ENCODE assay signal across 28 cellular contexts in the genomic region with DNA sequence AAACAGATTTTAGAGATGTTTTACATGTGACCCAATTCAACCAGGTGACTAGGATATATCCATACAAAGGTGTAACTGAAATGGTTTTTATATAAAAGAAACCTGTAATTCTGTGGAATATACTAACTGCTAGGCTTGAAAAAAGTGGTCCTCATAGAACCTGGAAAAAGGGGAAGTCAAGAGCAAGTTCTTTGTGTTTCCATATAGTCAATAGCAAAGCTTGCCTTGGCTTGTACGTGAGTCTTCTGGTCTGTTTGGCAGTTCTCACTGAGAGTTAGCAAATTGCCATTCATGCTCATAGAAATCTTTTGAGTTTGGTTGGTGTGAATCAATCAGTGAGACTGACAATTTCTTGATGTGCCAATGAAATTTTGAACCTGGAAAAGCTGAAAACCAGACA.
"Had no signal": no experiment of that assay in that cellular context is flagged by ENCODE, and none has a peak within 500 bp of the region (broad histone marks: within the 10 kb centered on the region; RNA-seq: fewer than 3 reads in every experiment).

No MANE protein-coding gene starts in this region.

- H3K27ac Mint-ChIP-seq: activated CD4-positive, alpha-beta T cell treated with anti-CD3 and anti-CD28 coated beads, Interleukin-2, amount 10 ng/mL, durations not matched to agents 24 days and 14 days; activated CD8-positive, alpha-beta memory T cell treated with anti-CD3 and anti-CD28 coated beads, Interleukin-2, amount 10 ng/mL, durations not matched to agents 7 days and 5 days; activated naive CD4-positive, alpha-beta T cell treated with anti-CD3 and anti-CD28 coated beads, Interleukin-2, amount 50 U/mL, for 24 hours; activated T-cell treated with anti-CD3 and anti-CD28 coated beads, Interleukin-2, amount 50 U/mL, for 24 hours; activated T-helper 1 cell treated with anti-CD3 and anti-CD28 coated beads, Interleukin-12 subunit alpha, Interleukin-12 subunit beta, Interleukin-2, Interleukin-4 antibody, amounts not matched to agents 30 ng/mL and 10 ng/mL and 1 ng/mL, durations not matched to agents 14 hours and 24 hours and 36 hours; WTC11 had no signal

- H3K9me3 Mint-ChIP-seq: activated CD4-positive, alpha-beta T cell treated with anti-CD3 and anti-CD28 coated beads, Interleukin-2, amount 10 ng/mL, durations not matched to agents 24 days and 14 days; activated naive CD4-positive, alpha-beta T cell treated with anti-CD3 and anti-CD28 coated beads, Interleukin-2, amount 50 U/mL, for 24 hours; activated T-cell treated with anti-CD3 and anti-CD28 coated beads, Interleukin-2, amount 50 U/mL, for 24 hours; activated T-helper 1 cell treated with anti-CD3 and anti-CD28 coated beads, Interleukin-12 subunit alpha, Interleukin-12 subunit beta, Interleukin-2, Interleukin-4 antibody, amounts not matched to agents 30 ng/mL and 10 ng/mL and 1 ng/mL, durations not matched to agents 14 hours and 24 hours and 36 hours; WTC11 had no signal

- H3K4me3 Mint-ChIP-seq: activated CD4-positive, alpha-beta T cell treated with anti-CD3 and anti-CD28 coated beads, Interleukin-2, amount 10 ng/mL, durations not matched to agents 24 days and 14 days; activated CD8-positive, alpha-beta memory T cell treated with anti-CD3 and anti-CD28 coated beads, Interleukin-2, amount 10 ng/mL, durations not matched to agents 7 days and 5 days; activated naive CD4-positive, alpha-beta T cell treated with anti-CD3 and anti-CD28 coated beads, Interleukin-2, amount 50 U/mL, for 24 hours; activated T-cell treated with anti-CD3 and anti-CD28 coated beads, Interleukin-2, amount 50 U/mL, for 24 hours; activated T-helper 1 cell treated with anti-CD3 and anti-CD28 coated beads, Interleukin-12 subunit alpha, Interleukin-12 subunit beta, Interleukin-2, Interleukin-4 antibody, amounts not matched to agents 30 ng/mL and 10 ng/mL and 1 ng/mL, durations not matched to agents 14 hours and 24 hours and 36 hours; WTC11 had no signal

- H3K27me3 Mint-ChIP-seq: activated CD4-positive, alpha-beta T cell treated with anti-CD3 and anti-CD28 coated beads, Interleukin-2, amount 10 ng/mL, durations not matched to agents 24 days and 14 days; activated CD8-positive, alpha-beta memory T cell treated with anti-CD3 and anti-CD28 coated beads, Interleukin-2, amount 10 ng/mL, durations not matched to agents 7 days and 5 days; activated naive CD4-positive, alpha-beta T cell treated with anti-CD3 and anti-CD28 coated beads, Interleukin-2, amount 50 U/mL, for 24 hours had no signal

- DNase-seq: activated CD4-positive, alpha-beta T cell treated with anti-CD3 and anti-CD28 coated beads for 1 hour; activated CD4-positive, alpha-beta T cell treated with anti-CD3 and anti-CD28 coated beads, Interleukin-2, amount 10 ng/mL, durations not matched to agents 24 days and 14 days; activated CD4-positive, alpha-beta T cell treated with anti-CD3 and anti-CD28 coated beads, Interleukin-2, amount 50 U/mL, for 48 hours; activated CD8-positive, alpha-beta memory T cell treated with anti-CD3 and anti-CD28 coated beads, Interleukin-2, amount 10 ng/mL, durations not matched to agents 7 days and 5 days; activated effector memory CD4-positive, alpha-beta T cell treated with Interleukin-2 at 50 U/mL for 16 hours; activated naive CD4-positive, alpha-beta T cell; activated T-cell treated with anti-CD3 and anti-CD28 coated beads, Interleukin-2, amount 50 U/mL, for 24 hours; aorta; caudate nucleus; colonic mucosa; Karpas-422; MM.1S; NCI-H1092 treated with DMSO at 0.1 percent for 48 hours; NCI-H1417 treated with DMSO at 0.1 percent for 48 hours; NCI-H1694; NCI-H2029; NCI-H2107; NCI-H2171 treated with DMSO at 0.1 percent for 48 hours; NCI-H226; NCI-H526; NCI-H774; NK-92 treated with Interleukin-12 subunit alpha and Interleukin-12 subunit beta, amount 100 ng/mL, for 24 hours; PC-3; SIG-M5; T-helper 1 cell had no signal

- ATAC-seq: activated CD8-positive, alpha-beta memory T cell treated with anti-CD3 and anti-CD28 coated beads, Interleukin-2, amount 10 ng/mL, durations not matched to agents 7 days and 5 days; PC-3; WTC11 had no signal

- H3K36me3 Mint-ChIP-seq: activated naive CD4-positive, alpha-beta T cell treated with anti-CD3 and anti-CD28 coated beads, Interleukin-2, amount 50 U/mL, for 24 hours; WTC11 had no signal
